15 cellular contexts compared by ENCODE assay signal in the genomic region with DNA sequence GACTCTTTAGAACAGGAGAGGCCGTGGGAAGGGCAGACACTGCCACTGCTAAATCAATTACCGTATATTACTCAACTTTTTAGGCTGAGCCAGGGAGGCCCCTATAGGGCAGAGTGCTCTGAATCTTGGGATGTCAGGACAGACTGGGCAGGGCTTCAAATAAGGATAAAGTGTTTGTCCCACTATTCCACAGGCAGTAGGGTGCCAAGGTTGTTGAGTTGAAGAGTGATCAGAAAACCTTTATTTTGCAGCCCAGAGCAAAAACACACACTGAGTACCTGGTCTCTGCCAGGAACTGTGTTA. TPM values are rescaled to one million over a fixed set of nuclear protein-coding genes. Genes with fewer than 3 reads are reported as not detected.
A peak's percentile ranks its signal among the peaks of the same experiment; 100 is the strongest.
DNase-seq lines count a peak whose midpoint lies in the region; ATAC-seq, FAIRE-seq and TF ChIP-seq lines count a peak whose summit lies in the region.
"Had no signal": no experiment of that assay in that cellular context is flagged by ENCODE, and none has a peak within 500 bp of the region (broad histone marks: within the 10 kb centered on the region; RNA-seq: fewer than 3 reads in every experiment).

No MANE protein-coding gene starts in this region.

- no peaks in the 10 kb centered on the region for H3K27me3 Mint-ChIP-seq in activated T-cell treated with anti-CD3 and anti-CD28 coated beads, Interleukin-2, amount 50 U/mL, for 4 hours (ENCODE audit: low read depth)
- peaks cover 6% of the 10 kb centered on the region; the same call in 1 of the 2 replicates for H3K27me3 Mint-ChIP-seq in WTC11 (ENCODE audit: low read depth)

- H3K4me1 Mint-ChIP-seq in activated T-cell treated with anti-CD3 and anti-CD28 coated beads, Interleukin-2, amount 50 U/mL, for 4 hours (ENCODE audit: low read depth): peaks cover 28% of the 10 kb centered on the region
- peaks cover 24% of the 10 kb centered on the region for H3K4me1 Mint-ChIP-seq in WTC11

- DNase-seq in activated T-cell treated with anti-CD3 and anti-CD28 coated beads, Interleukin-2, amount 50 U/mL, for 4 hours: no peak
- DNase-seq in activated T-cell treated with anti-CD3 and anti-CD28 coated beads, Interleukin-2, amount 50 U/mL, for 48 hours: no peak
- DNase-seq in WTC11 (ENCODE audit: low spot score) (no peak), HepG2 (ENCODE audit: low spot score) (no peak), stomach (no peak), NOMO-1 treated with dmso at 0.1 percent for 144 hours (lab: John Stamatoyannopoulos, UW; ENCODE audit: unreplicated experiment) (no peak)
- DNase-seq: hippocampal formation, MG63, NCI-H2081, thyroid gland had no signal

- TF ChIP-seq CTCF in WTC11 (IDR thresholded peaks at IDR 0.05) (no peak), HepG2 (CRISPR knock-in tag; IDR thresholded peaks at IDR 0.05) (no peak), stomach (IDR thresholded peaks at IDR 0.05) (no peak)

- BruUV-seq in HepG2 (replicated peaks; lab: Mats Ljungman, UMichigan): no TSS peak

- H3K27ac ChIP-seq in HepG2 (ENCODE audit: extremely low read length, insufficient read depth, low read length) (peak overlapping the region; percentile 85), stomach (peak overlapping the region; percentile 88 to 96 (median 94))
- H3K27ac ChIP-seq: parathyroid adenoma, SJSA1, thyroid gland had no signal

- H3K9me3 ChIP-seq in HepG2 (ENCODE audit: low read length) (no peaks in the 10 kb centered on the region), stomach (no peaks in the 10 kb centered on the region)
- H3K9me3 ChIP-seq: MG63, SJSA1, thyroid gland had no signal

- CTCF ChIA-PET in WTC11 (lab: Charles Lee): interaction anchor here (0.7 to 3.2 kb wide), 4 partner anchors 15 to 748 kb away, joined by 3 to 35 read pairs (median 14); no protein-coding TSS in a partner anchor
- CTCF ChIA-PET in HepG2 (lab: Yijun Ruan, JAX; ENCODE audit: low intra/inter-chr PET ratio, low total read pairs): no interaction called here

- TF ChIP-seq EP300 in HepG2 (IDR thresholded peaks at IDR 0.05; ENCODE audit: low read depth in 2 of 2, low read length in 2 of 2): no peak
- TF ChIP-seq EP300 in HepG2 (CRISPR knock-in tag; IDR thresholded peaks at IDR 0.05; ENCODE audit: borderline replicate concordance): no peak
- TF ChIP-seq EP300 in stomach (IDR thresholded peaks at IDR 0.05): no peak

- peaks cover 76% of the 10 kb centered on the region for H3K4me1 ChIP-seq in HepG2 (ENCODE audit: insufficient read depth, low read length)
- peaks cover 25 to 56% (median 47%) of the 10 kb centered on the region in 4 donors for H3K4me1 ChIP-seq in stomach

- intact Hi-C loops in HepG2 (cut with micrococcal nuclease; ENCODE audit: unreplicated experiment) (no loop called here), stomach (cut with DNase I; ENCODE audit: low total_unique reads) (no loop called here)

- POLR2A ChIA-PET in WTC11 (lab: Charles Lee) (interaction anchor here (0.7 kb wide), 1 partner anchor 69 kb away, joined by 14 read pairs; no protein-coding TSS in a partner anchor), HepG2 (lab: Yijun Ruan, JAX) (interaction anchor here (0.6 kb wide), 2 partner anchors 77 to 238 kb away, joined by 4 read pairs; no protein-coding TSS in a partner anchor)

- peaks cover 48% of the 10 kb centered on the region for H3K79me2 ChIP-seq in HepG2 (ENCODE audit: insufficient read depth, low read length)

- H3K36me3 ChIP-seq in HepG2 (replicated peaks in 1 of 2; ENCODE audit: control insufficient read depth in 1 of 2, insufficient read depth in 2 of 2, low read length in 2 of 2) (peaks cover 2 to 6% of the 10 kb centered on the region in 2 experiments; a peak in 3 of 5 replicates), stomach (peaks cover 0 to 3% (median 0%) of the 10 kb centered on the region in 4 donors)
- H3K36me3 ChIP-seq: thyroid gland had no signal

- FAIRE-seq in HepG2 (lab: Jason Lieb, UNC): no peak

- H2AFZ ChIP-seq in HepG2 (ENCODE audit: low read length): no peak overlapping the region
- H2AFZ ChIP-seq: parathyroid adenoma had no signal

- peak overlapping the region; percentile 90 for H3K4me3 Mint-ChIP-seq in activated T-cell treated with anti-CD3 and anti-CD28 coated beads, Interleukin-2, amount 50 U/mL, for 4 hours
- peak overlapping the region; percentile 90 for H3K4me3 Mint-ChIP-seq in WTC11

- H3K4me2 ChIP-seq in HepG2 (ENCODE audit: low read depth, low read length): peak overlapping the region; percentile 91

- H3K4me3 ChIP-seq in HepG2 (replicated peaks in 1 of 3; ENCODE audit: insufficient read depth in 1 of 3, low read depth in 2 of 3, low read length in 3 of 3): peak overlapping the region; percentile 11 to 85 (median 83); a peak in 4 of 6 replicates
- peak overlapping the region in 3 of 4 donors; percentile 55 to 87 (median 79) for H3K4me3 ChIP-seq in stomach
- H3K4me3 ChIP-seq: MG63, thyroid gland had no signal

- TF ChIP-seq POLR2A in HepG2 (IDR thresholded peaks at IDR 0.05; ENCODE audit: insufficient read depth in 1 of 2, low read depth in 2 of 2, low read length in 2 of 2) (no peak), stomach (IDR thresholded peaks at IDR 0.05) (no peak)

- H3K27ac Mint-ChIP-seq in WTC11: no peak overlapping the region

- 20% methylated on average over 2 of the region's 2 CpGs for WGBS in HepG2 (ENCODE audit: low lambda C conversion rate)
- WGBS in stomach, 5 donors: 24 to 57% (median 47%) methylated on average over 2 of the region's 2 CpGs

- no peaks in the 10 kb centered on the region for H3K9me3 Mint-ChIP-seq in activated T-cell treated with anti-CD3 and anti-CD28 coated beads, Interleukin-2, amount 50 U/mL, for 4 hours
- no peaks in the 10 kb centered on the region for H3K9me3 Mint-ChIP-seq in WTC11

- ATAC-seq in activated T-cell treated with anti-CD3 and anti-CD28 coated beads, Interleukin-2, amount 50 U/mL, for 4 hours: no peak
- ATAC-seq in WTC11 (no peak), HepG2 (no peak), esophagus mucosa (no peak), HG03045 (IDR thresholded peaks at IDR 0.05; ENCODE audit: unreplicated experiment) (no peak)
- ATAC-seq: left ventricle myocardium superior had no signal

- H3K27me3 ChIP-seq in HepG2 (ENCODE audit: control insufficient read depth in 1 of 2, insufficient read depth in 2 of 2, low read length in 2 of 2) (no peaks in the 10 kb centered on the region; a peak in 1 of 5 replicates), stomach (no peaks in the 10 kb centered on the region)
- H3K27me3 ChIP-seq: MG63, SJSA1, thyroid gland had no signal

- H3K9ac ChIP-seq in HepG2 (ENCODE audit: insufficient read depth, low read depth, low read length): peak overlapping the region; percentile 79
- H3K9ac ChIP-seq: parathyroid adenoma had no signal

- in situ Hi-C loops in HepG2 (cut with HindIII; ENCODE audit: extremely low pct_ligation_motif_present, low pct_unique_long_range_greater_than_20kb): no loop called here

- peaks cover 5% of the 10 kb centered on the region for H3K36me3 Mint-ChIP-seq in activated T-cell treated with anti-CD3 and anti-CD28 coated beads, Interleukin-2, amount 50 U/mL, for 4 hours (ENCODE audit: insufficient read depth)
- peaks cover 10% of the 10 kb centered on the region for H3K36me3 Mint-ChIP-seq in WTC11

- H4K20me1 ChIP-seq in HepG2 (ENCODE audit: insufficient read depth, low read length): no peaks in the 10 kb centered on the region

- no peak for TF ChIP-seq RAD21 in HepG2 (CRISPR knock-in tag; IDR thresholded peaks at IDR 0.05)

RNA-seq across cellular contexts. Expression of gene B4GAT1, which starts 1.6 kb away (rescaled TPM):
- total RNA-seq in activated T-cell treated with anti-CD3 and anti-CD28 coated beads, Interleukin-2, amount 50 U/mL, for 4 hours: 10 to 100 TPM in 1 of 3 donors, 1 to 10 TPM in 2; 6.4 to 10.3 (median 8.0) TPM
- total RNA-seq in WTC11 (2021) (34.1 to 37.0 TPM (median 36.3 TPM) in 3 replicates), HepG2 (2016; rRNA removed; fragmentation: Illumina TruSeq; extraction: Trizol) (44.9 and 109 TPM in 2 replicates), stomach (10 to 100 TPM in 4 of 5 donors, 1 to 10 TPM in 1; 3.5 to 22.3 (median 18.4) TPM), esophagus mucosa (3.5 TPM)
- 15.0 and 17.3 TPM in 2 replicates for total RNA-seq in HepG2 (2016; cell fraction: cytosol; rRNA removed; fragmentation: Illumina TruSeq; extraction: Trizol; ENCODE audit: low read depth)
- 41.0 and 117 TPM in 2 replicates for total RNA-seq in HepG2 (2016; cell fraction: insoluble cytoplasmic fraction; rRNA removed; fragmentation: Illumina TruSeq; extraction: Trizol)
- 35.2 and 38.9 TPM in 2 replicates for total RNA-seq in HepG2 (2016; cell fraction: membrane; rRNA removed; fragmentation: Illumina TruSeq; extraction: Trizol)
- total RNA-seq in HepG2 (2016; cell fraction: nucleus; rRNA removed; fragmentation: Illumina TruSeq; extraction: Trizol): 80.6 and 90.0 TPM in 2 replicates
- polyA plus RNA-seq in HepG2 (2011; rRNA removed) (40.4 and 47.8 TPM in 2 replicates), stomach (10 to 100 TPM; 10.8 to 17.3 (median 11.3) TPM)
- polyA plus RNA-seq in HepG2 (2011; cell fraction: cytosol; rRNA removed): 35.5 and 44.1 TPM in 2 replicates
- 29.5 and 32.3 TPM in 2 replicates for polyA plus RNA-seq in HepG2 (2011; cell fraction: nucleus; rRNA removed)
- 64.9 and 76.3 TPM in 2 replicates for polyA plus RNA-seq in HepG2 (2012)
- 13.3 and 16.5 TPM in 2 replicates for polyA plus RNA-seq in HepG2 (2016; cell fraction: cytosol; fragmentation: Illumina TruSeq; extraction: Trizol; ENCODE audit: low read depth)
- 40.4 and 42.0 TPM in 2 replicates for polyA plus RNA-seq in HepG2 (2016; cell fraction: insoluble cytoplasmic fraction; fragmentation: Illumina TruSeq; extraction: Trizol; ENCODE audit: low read depth)
- polyA plus RNA-seq in HepG2 (2016; cell fraction: membrane; fragmentation: Illumina TruSeq; extraction: Trizol; ENCODE audit: low read depth): 25.2 and 28.0 TPM in 2 replicates
- polyA plus RNA-seq in HepG2 (2016; cell fraction: nucleus; fragmentation: Illumina TruSeq; extraction: Trizol; ENCODE audit: insufficient read depth, low read depth): 122 and 134 TPM in 2 replicates
- 4.0 and 58.3 TPM in 2 replicates for polyA minus RNA-seq in HepG2 (2011; rRNA and poly(A)+ RNA removed; ENCODE audit: low replicate concordance)
- 26.4 and 32.5 TPM in 2 replicates for polyA minus RNA-seq in HepG2 (2011; cell fraction: cytosol; rRNA and poly(A)+ RNA removed)
- 7.3 and 8.3 TPM in 2 replicates for polyA minus RNA-seq in HepG2 (2011; cell fraction: nucleus; rRNA and poly(A)+ RNA removed)

RNA-seq across cellular contexts. Expression of gene BRMS1, which starts 4.1 kb away (rescaled TPM):
- 100 to 1,000 TPM in 1 of 3 donors, 10 to 100 TPM in 2; 91.1 to 105 (median 94.9) TPM for total RNA-seq in activated T-cell treated with anti-CD3 and anti-CD28 coated beads, Interleukin-2, amount 50 U/mL, for 4 hours
- total RNA-seq in WTC11 (2021) (37.0 to 44.5 TPM (median 40.8 TPM) in 3 replicates), HepG2 (2016; rRNA removed; fragmentation: Illumina TruSeq; extraction: Trizol) (55.7 and 63.1 TPM in 2 replicates), stomach (100 to 1,000 TPM in 1 of 5 donors, 10 to 100 TPM in 4; 14.6 to 105 (median 37.4) TPM), esophagus mucosa (31.8 TPM)
- 15.1 and 18.0 TPM in 2 replicates for total RNA-seq in HepG2 (2016; cell fraction: cytosol; rRNA removed; fragmentation: Illumina TruSeq; extraction: Trizol; ENCODE audit: low read depth)
- total RNA-seq in HepG2 (2016; cell fraction: insoluble cytoplasmic fraction; rRNA removed; fragmentation: Illumina TruSeq; extraction: Trizol): 55.6 and 65.9 TPM in 2 replicates
- total RNA-seq in HepG2 (2016; cell fraction: membrane; rRNA removed; fragmentation: Illumina TruSeq; extraction: Trizol): 28.2 and 32.2 TPM in 2 replicates
- total RNA-seq in HepG2 (2016; cell fraction: nucleus; rRNA removed; fragmentation: Illumina TruSeq; extraction: Trizol): 23.2 and 25.5 TPM in 2 replicates
- polyA plus RNA-seq in HepG2 (2011; rRNA removed) (15.8 and 16.8 TPM in 2 replicates), stomach (10 to 100 TPM; 60.1 to 68.7 (median 64.2) TPM)
- polyA plus RNA-seq in HepG2 (2011; cell fraction: cytosol; rRNA removed): 15.3 and 20.1 TPM in 2 replicates
- 19.9 and 20.4 TPM in 2 replicates for polyA plus RNA-seq in HepG2 (2011; cell fraction: nucleus; rRNA removed)
- 8.8 and 11.6 TPM in 2 replicates for polyA plus RNA-seq in HepG2 (2012)
- 11.6 and 12.3 TPM in 2 replicates for polyA plus RNA-seq in HepG2 (2016; cell fraction: cytosol; fragmentation: Illumina TruSeq; extraction: Trizol; ENCODE audit: low read depth)
- polyA plus RNA-seq in HepG2 (2016; cell fraction: insoluble cytoplasmic fraction; fragmentation: Illumina TruSeq; extraction: Trizol; ENCODE audit: low read depth): 54.5 and 57.6 TPM in 2 replicates
- polyA plus RNA-seq in HepG2 (2016; cell fraction: membrane; fragmentation: Illumina TruSeq; extraction: Trizol; ENCODE audit: low read depth): 20.8 and 22.1 TPM in 2 replicates
- polyA plus RNA-seq in HepG2 (2016; cell fraction: nucleus; fragmentation: Illumina TruSeq; extraction: Trizol; ENCODE audit: insufficient read depth, low read depth): 38.8 and 42.9 TPM in 2 replicates
- 8.1 and 30.0 TPM in 2 replicates for polyA minus RNA-seq in HepG2 (2011; rRNA and poly(A)+ RNA removed; ENCODE audit: low replicate concordance)
- polyA minus RNA-seq in HepG2 (2011; cell fraction: cytosol; rRNA and poly(A)+ RNA removed): 2.9 TPM in 2 replicates
- 4.2 and 5.5 TPM in 2 replicates for polyA minus RNA-seq in HepG2 (2011; cell fraction: nucleus; rRNA and poly(A)+ RNA removed)

RNA-seq across cellular contexts. Expression of gene RIN1, which starts 12.8 kb away (rescaled TPM):
- 1 to 10 TPM; 1.4 to 2.2 (median 1.7) TPM for total RNA-seq in activated T-cell treated with anti-CD3 and anti-CD28 coated beads, Interleukin-2, amount 50 U/mL, for 4 hours
- total RNA-seq in WTC11 (2021) (4.7 to 5.5 TPM (median 5.0 TPM) in 3 replicates), HepG2 (2016; rRNA removed; fragmentation: Illumina TruSeq; extraction: Trizol) (3.9 and 4.1 TPM in 2 replicates), stomach (10 to 100 TPM in 2 of 5 donors, 1 to 10 TPM in 2, under 1 TPM in 1; 0.58 to 26.4 (median 7.1) TPM), esophagus mucosa (23.1 TPM)
- total RNA-seq in HepG2 (2016; cell fraction: cytosol; rRNA removed; fragmentation: Illumina TruSeq; extraction: Trizol; ENCODE audit: low read depth): 1.6 and 2.4 TPM in 2 replicates
- 3.5 and 4.5 TPM in 2 replicates for total RNA-seq in HepG2 (2016; cell fraction: insoluble cytoplasmic fraction; rRNA removed; fragmentation: Illumina TruSeq; extraction: Trizol)
- 2.0 and 2.9 TPM in 2 replicates for total RNA-seq in HepG2 (2016; cell fraction: membrane; rRNA removed; fragmentation: Illumina TruSeq; extraction: Trizol)
- 3.5 TPM in 2 replicates for total RNA-seq in HepG2 (2016; cell fraction: nucleus; rRNA removed; fragmentation: Illumina TruSeq; extraction: Trizol)
- polyA plus RNA-seq in HepG2 (2011; rRNA removed) (2.4 and 4.2 TPM in 2 replicates), stomach (10 to 100 TPM in 2 of 3 donors, 1 to 10 TPM in 1; 7.8 to 17.3 (median 10.7) TPM)
- 3.6 and 24.3 TPM in 2 replicates for polyA plus RNA-seq in HepG2 (2011; cell fraction: cytosol; rRNA removed)
- 13.9 and 17.2 TPM in 2 replicates for polyA plus RNA-seq in HepG2 (2011; cell fraction: nucleus; rRNA removed)
- 3.3 TPM in 2 replicates for polyA plus RNA-seq in HepG2 (2012)
- polyA plus RNA-seq in HepG2 (2016; cell fraction: cytosol; fragmentation: Illumina TruSeq; extraction: Trizol; ENCODE audit: low read depth): 0.76 and 1.0 TPM in 2 replicates
- polyA plus RNA-seq in HepG2 (2016; cell fraction: insoluble cytoplasmic fraction; fragmentation: Illumina TruSeq; extraction: Trizol; ENCODE audit: low read depth): 2.9 and 4.1 TPM in 2 replicates
- 1.4 and 2.1 TPM in 2 replicates for polyA plus RNA-seq in HepG2 (2016; cell fraction: membrane; fragmentation: Illumina TruSeq; extraction: Trizol; ENCODE audit: low read depth)
- polyA plus RNA-seq in HepG2 (2016; cell fraction: nucleus; fragmentation: Illumina TruSeq; extraction: Trizol; ENCODE audit: insufficient read depth, low read depth): 8.7 and 9.1 TPM in 2 replicates
- 6.2 and 14.2 TPM in 2 replicates for polyA minus RNA-seq in HepG2 (2011; rRNA and poly(A)+ RNA removed; ENCODE audit: low replicate concordance)
- polyA minus RNA-seq in HepG2 (2011; cell fraction: cytosol; rRNA and poly(A)+ RNA removed): 2.4 and 4.0 TPM in 2 replicates
- 2.0 and 2.4 TPM in 2 replicates for polyA minus RNA-seq in HepG2 (2011; cell fraction: nucleus; rRNA and poly(A)+ RNA removed)

RNA-seq across cellular contexts. Expression of gene SLC29A2, which starts 22.5 kb away (rescaled TPM):
- 10 to 100 TPM; 10.5 to 15.7 (median 11.4) TPM for total RNA-seq in activated T-cell treated with anti-CD3 and anti-CD28 coated beads, Interleukin-2, amount 50 U/mL, for 4 hours
- total RNA-seq in WTC11 (2021) (30.2 to 36.6 TPM (median 35.3 TPM) in 3 replicates), HepG2 (2016; rRNA removed; fragmentation: Illumina TruSeq; extraction: Trizol) (0.49 and 0.66 TPM in 2 replicates), stomach (10 to 100 TPM in 1 of 5 donors, 1 to 10 TPM in 4; 3.9 to 14.3 (median 7.0) TPM), esophagus mucosa (3.6 TPM)
- total RNA-seq in HepG2 (2016; cell fraction: cytosol; rRNA removed; fragmentation: Illumina TruSeq; extraction: Trizol; ENCODE audit: low read depth): 0.09 and 0.30 TPM in 2 replicates
- 0.18 and 0.71 TPM in 2 replicates for total RNA-seq in HepG2 (2016; cell fraction: insoluble cytoplasmic fraction; rRNA removed; fragmentation: Illumina TruSeq; extraction: Trizol)
- total RNA-seq in HepG2 (2016; cell fraction: membrane; rRNA removed; fragmentation: Illumina TruSeq; extraction: Trizol): 0.31 and 0.41 TPM in 2 replicates
- total RNA-seq in HepG2 (2016; cell fraction: nucleus; rRNA removed; fragmentation: Illumina TruSeq; extraction: Trizol): 0.63 and 0.81 TPM in 2 replicates
- polyA plus RNA-seq in HepG2 (2011; rRNA removed) (0.56 and 0.63 TPM in 2 replicates), stomach (10 to 100 TPM in 1 of 3 donors, 1 to 10 TPM in 2; 2.0 to 10.1 (median 5.8) TPM)
- 0.25 and 0.27 TPM in 2 replicates for polyA plus RNA-seq in HepG2 (2011; cell fraction: cytosol; rRNA removed)
- 5.0 and 6.0 TPM in 2 replicates for polyA plus RNA-seq in HepG2 (2011; cell fraction: nucleus; rRNA removed)
- 0.80 and 1.1 TPM in 2 replicates for polyA plus RNA-seq in HepG2 (2012)
- 0.14 and 0.24 TPM in 2 replicates for polyA plus RNA-seq in HepG2 (2016; cell fraction: cytosol; fragmentation: Illumina TruSeq; extraction: Trizol; ENCODE audit: low read depth)
- polyA plus RNA-seq in HepG2 (2016; cell fraction: insoluble cytoplasmic fraction; fragmentation: Illumina TruSeq; extraction: Trizol; ENCODE audit: low read depth): 0.30 and 0.32 TPM in 2 replicates
- polyA plus RNA-seq in HepG2 (2016; cell fraction: membrane; fragmentation: Illumina TruSeq; extraction: Trizol; ENCODE audit: low read depth): 0.43 and 0.56 TPM in 2 replicates
- 2.4 TPM in 2 replicates for polyA plus RNA-seq in HepG2 (2016; cell fraction: nucleus; fragmentation: Illumina TruSeq; extraction: Trizol; ENCODE audit: insufficient read depth, low read depth)
- polyA minus RNA-seq in HepG2 (2011; rRNA and poly(A)+ RNA removed; ENCODE audit: low replicate concordance): 0.28 and 27.8 TPM in 2 replicates
- 0.49 and 0.88 TPM in 2 replicates for polyA minus RNA-seq in HepG2 (2011; cell fraction: cytosol; rRNA and poly(A)+ RNA removed)
- 0.25 and 0.64 TPM in 2 replicates for polyA minus RNA-seq in HepG2 (2011; cell fraction: nucleus; rRNA and poly(A)+ RNA removed)
- total RNA-seq: SJSA1 had no signal

RNA-seq across cellular contexts. Expression of gene CD248, which starts 32.2 kb away (rescaled TPM):
- 1 to 10 TPM in 1 of 3 donors, under 1 TPM in 2; 0.65 to 1.5 (median 0.82) TPM for total RNA-seq in activated T-cell treated with anti-CD3 and anti-CD28 coated beads, Interleukin-2, amount 50 U/mL, for 4 hours
- total RNA-seq in WTC11 (2021) (2.6 to 2.8 TPM (median 2.7 TPM) in 3 replicates), HepG2 (2016; rRNA removed; fragmentation: Illumina TruSeq; extraction: Trizol) (0.20 and 0.35 TPM in 2 replicates), stomach (10 to 100 TPM in 2 of 5 donors, 1 to 10 TPM in 2, under 1 TPM in 1; 0.58 to 66.9 (median 6.8) TPM), esophagus mucosa (4.0 TPM)
- total RNA-seq in HepG2 (2016; cell fraction: cytosol; rRNA removed; fragmentation: Illumina TruSeq; extraction: Trizol; ENCODE audit: low read depth): not detected in 2 replicates
- 0.09 and 0.35 TPM in 2 replicates for total RNA-seq in HepG2 (2016; cell fraction: insoluble cytoplasmic fraction; rRNA removed; fragmentation: Illumina TruSeq; extraction: Trizol)
- total RNA-seq in HepG2 (2016; cell fraction: membrane; rRNA removed; fragmentation: Illumina TruSeq; extraction: Trizol): 0.06 TPM in 1 of 2 replicates, not detected in the other
- total RNA-seq in HepG2 (2016; cell fraction: nucleus; rRNA removed; fragmentation: Illumina TruSeq; extraction: Trizol): 0.37 and 0.44 TPM in 2 replicates
- polyA plus RNA-seq in HepG2 (2011; rRNA removed) (0.20 and 0.25 TPM in 2 replicates), stomach (1 to 10 TPM; 2.3 to 5.6 (median 4.6) TPM)
- polyA plus RNA-seq in HepG2 (2011; cell fraction: cytosol; rRNA removed): 0.23 and 0.32 TPM in 2 replicates
- polyA plus RNA-seq in HepG2 (2011; cell fraction: nucleus; rRNA removed): 0.80 and 0.85 TPM in 2 replicates
- 0.51 and 1.1 TPM in 2 replicates for polyA plus RNA-seq in HepG2 (2012)
- polyA plus RNA-seq in HepG2 (2016; cell fraction: cytosol; fragmentation: Illumina TruSeq; extraction: Trizol; ENCODE audit: low read depth): 0.08 and 0.09 TPM in 2 replicates
- 0.27 and 0.71 TPM in 2 replicates for polyA plus RNA-seq in HepG2 (2016; cell fraction: insoluble cytoplasmic fraction; fragmentation: Illumina TruSeq; extraction: Trizol; ENCODE audit: low read depth)
- polyA plus RNA-seq in HepG2 (2016; cell fraction: membrane; fragmentation: Illumina TruSeq; extraction: Trizol; ENCODE audit: low read depth): 0.18 and 0.36 TPM in 2 replicates
- polyA plus RNA-seq in HepG2 (2016; cell fraction: nucleus; fragmentation: Illumina TruSeq; extraction: Trizol; ENCODE audit: insufficient read depth, low read depth): 2.6 and 2.7 TPM in 2 replicates
- polyA minus RNA-seq in HepG2 (2011; rRNA and poly(A)+ RNA removed; ENCODE audit: low replicate concordance): 0.09 and 1.0 TPM in 2 replicates
- polyA minus RNA-seq in HepG2 (2011; cell fraction: cytosol; rRNA and poly(A)+ RNA removed): 0.40 and 0.88 TPM in 2 replicates
- 0.26 and 0.50 TPM in 2 replicates for polyA minus RNA-seq in HepG2 (2011; cell fraction: nucleus; rRNA and poly(A)+ RNA removed)
